ENCODE assay signal across 14 cellular contexts in the genomic region with DNA sequence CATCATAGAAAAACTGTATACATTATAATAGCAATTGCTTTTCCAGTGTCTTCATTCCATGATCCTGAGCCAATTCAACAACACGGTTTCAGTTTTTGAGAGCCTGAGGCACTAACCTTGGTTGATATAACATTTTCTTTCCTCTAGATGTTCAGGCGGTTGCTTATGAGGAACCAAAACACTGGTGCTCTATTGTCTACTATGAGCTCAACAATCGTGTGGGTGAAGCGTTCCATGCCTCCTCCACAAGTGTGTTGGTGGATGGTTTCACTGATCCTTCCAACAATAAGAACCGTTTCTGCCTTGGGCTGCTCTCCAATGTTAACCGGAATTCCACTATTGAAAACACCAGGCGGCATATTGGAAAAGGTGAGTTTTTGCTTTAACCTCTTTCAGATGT.
DNase-seq lines count a peak whose midpoint lies in the region; ATAC-seq and TF ChIP-seq lines count a peak whose summit lies in the region.
"Had no signal": no experiment of that assay in that cellular context is flagged by ENCODE, and none has a peak within 500 bp of the region (broad histone marks: within the 10 kb centered on the region; RNA-seq: fewer than 3 reads in every experiment).

No MANE protein-coding gene starts in this region.

- ATAC-seq in RWPE2 (ENCODE audit: low read depth) (no peak), HG02981 (IDR thresholded peaks at IDR 0.05; ENCODE audit: unreplicated experiment) (no peak)
- ATAC-seq: activated CD8-positive, alpha-beta memory T cell treated with anti-CD3 and anti-CD28 coated beads, Interleukin-2, amount 10 ng/mL, durations not matched to agents 7 days and 5 days had no signal

- H3K4me1 Mint-ChIP-seq in endothelial cell (ENCODE audit: unreplicated experiment) = peaks cover 39% of the 10 kb centered on the region
- H3K4me1 Mint-ChIP-seq: activated B cell treated with CpG ODN at 0.5 μM for 24 hours; activated CD8-positive, alpha-beta memory T cell treated with anti-CD3 and anti-CD28 coated beads, Interleukin-2, amount 10 ng/mL, durations not matched to agents 7 days and 5 days; central memory CD8-positive, alpha-beta T cell had no signal

- no peaks in the 10 kb centered on the region for H3K27me3 Mint-ChIP-seq in endothelial cell (ENCODE audit: unreplicated experiment)
- H3K27me3 Mint-ChIP-seq: central memory CD8-positive, alpha-beta T cell had no signal

- intact Hi-C loops in sigmoid colon (cut with DNase I) = no loop called here

- H3K4me1 ChIP-seq in RWPE2 (ENCODE audit: insufficient read depth, poor library complexity, severe bottlenecking) = peaks cover 23% of the 10 kb centered on the region
- peaks cover 0 to 27% (median 13%) of the 10 kb centered on the region in 4 donors for H3K4me1 ChIP-seq in sigmoid colon

- H3K4me3 ChIP-seq in RWPE2 (ENCODE audit: severe bottlenecking) = no peak overlapping the region
- no peak overlapping the region for H3K4me3 ChIP-seq in sigmoid colon
- H3K4me3 ChIP-seq: lung had no signal

- DNase-seq in Daoy (ENCODE audit: low read depth) = peak; percentile 6
- no peak for DNase-seq in RWPE2 (ENCODE audit: low spot score)
- no peak for DNase-seq in endothelial cell (ENCODE audit: low spot score)
- no peak for DNase-seq in sigmoid colon
- no peak for DNase-seq in GOT3 (lab: John Stamatoyannopoulos, UW)
- DNase-seq in HK-2 (ENCODE audit: unreplicated experiment) = no peak
- no peak for DNase-seq in midbrain (lab: John Stamatoyannopoulos, UW)
- DNase-seq: activated B cell treated with CpG ODN at 0.5 μM for 24 hours; activated CD8-positive, alpha-beta memory T cell treated with anti-CD3 and anti-CD28 coated beads, Interleukin-2, amount 10 ng/mL, durations not matched to agents 7 days and 5 days; activated naive CD4-positive, alpha-beta T cell; erythroblast had no signal

- no peak for TF ChIP-seq CTCF in RWPE2 (IDR thresholded peaks at IDR 0.05; ENCODE audit: poor library complexity, severe bottlenecking)
- TF ChIP-seq CTCF in endothelial cell (IDR thresholded peaks at IDR 0.05; ENCODE audit: unreplicated experiment) = no peak
- TF ChIP-seq CTCF in sigmoid colon (IDR thresholded peaks at IDR 0.05) = no peak

- H3K36me3 Mint-ChIP-seq in endothelial cell (ENCODE audit: low read depth, unreplicated experiment) = peaks cover 21% of the 10 kb centered on the region
- H3K36me3 Mint-ChIP-seq: activated CD8-positive, alpha-beta memory T cell treated with anti-CD3 and anti-CD28 coated beads, Interleukin-2, amount 10 ng/mL, durations not matched to agents 7 days and 5 days had no signal

- 78 to 86% methylated on average over 7 of the region's 7 CpGs for WGBS in sigmoid colon, 2 donors

- H3K27ac Mint-ChIP-seq in endothelial cell (ENCODE audit: unreplicated experiment) = peak overlapping the region; percentile 99
- H3K27ac Mint-ChIP-seq: activated B cell treated with CpG ODN at 0.5 μM for 24 hours; activated CD8-positive, alpha-beta memory T cell treated with anti-CD3 and anti-CD28 coated beads, Interleukin-2, amount 10 ng/mL, durations not matched to agents 7 days and 5 days had no signal

- H3K27me3 ChIP-seq in RWPE2 (ENCODE audit: insufficient read depth, poor library complexity, severe bottlenecking) (no peaks in the 10 kb centered on the region), sigmoid colon (no peaks in the 10 kb centered on the region)

- TF ChIP-seq EP300 in sigmoid colon (IDR thresholded peaks at IDR 0.05) = no peak

- no peak for TF ChIP-seq POLR2A in sigmoid colon (IDR thresholded peaks at IDR 0.05)

- H3K9me3 ChIP-seq in RWPE2 (ENCODE audit: severe bottlenecking) = no peaks in the 10 kb centered on the region
- H3K9me3 ChIP-seq in sigmoid colon = no peaks in the 10 kb centered on the region

- H3K4me3 Mint-ChIP-seq in endothelial cell (ENCODE audit: unreplicated experiment) = peak overlapping the region; percentile 15
- H3K4me3 Mint-ChIP-seq: activated B cell treated with CpG ODN at 0.5 μM for 24 hours; activated CD8-positive, alpha-beta memory T cell treated with anti-CD3 and anti-CD28 coated beads, Interleukin-2, amount 10 ng/mL, durations not matched to agents 7 days and 5 days; central memory CD8-positive, alpha-beta T cell had no signal

- no peaks in the 10 kb centered on the region for H3K9me3 Mint-ChIP-seq in endothelial cell (ENCODE audit: unreplicated experiment)
- H3K9me3 Mint-ChIP-seq: activated B cell treated with CpG ODN at 0.5 μM for 24 hours; central memory CD8-positive, alpha-beta T cell had no signal

- H3K36me3 ChIP-seq in RWPE2 (ENCODE audit: low read depth) (peaks cover 30% of the 10 kb centered on the region), sigmoid colon (peaks cover 0 to 24% (median 2%) of the 10 kb centered on the region in 4 donors)

- H3K27ac ChIP-seq in RWPE2 (ENCODE audit: poor library complexity, severe bottlenecking) = peak overlapping the region; percentile 95
- H3K27ac ChIP-seq in sigmoid colon = peak overlapping the region in 3 of 4 donors; percentile 1 to 37 (median 27)
